In the genomic region with DNA sequence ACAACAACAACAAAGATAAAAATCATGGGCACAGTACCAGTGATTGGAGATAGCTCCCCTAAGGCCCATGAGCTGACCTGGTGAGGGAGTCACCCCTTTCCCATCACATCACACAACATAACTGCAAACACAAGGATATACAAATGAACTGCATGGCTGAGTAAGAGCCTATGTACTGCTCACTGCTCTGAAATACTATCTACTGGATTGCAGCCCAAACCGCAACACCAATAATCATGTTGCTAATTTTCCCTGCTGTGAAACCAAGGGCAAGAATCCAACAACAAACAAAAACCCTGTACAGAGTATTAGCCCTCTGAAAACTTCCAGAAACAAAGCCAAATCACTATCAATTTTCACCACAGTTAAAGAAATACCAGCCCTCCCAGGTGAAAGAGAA, we compare ENCODE assay signal across 21 cellular contexts.
A peak's percentile ranks its signal among the peaks of the same experiment; 100 is the strongest.
DNase-seq lines count a peak whose midpoint lies in the region; ATAC-seq and TF ChIP-seq lines count a peak whose summit lies in the region.
"Had no signal": no experiment of that assay in that cellular context is flagged by ENCODE, and none has a peak within 500 bp of the region (broad histone marks: within the 10 kb centered on the region; RNA-seq: fewer than 3 reads in every experiment).

No MANE protein-coding gene starts in this region.

- no peaks in the 10 kb centered on the region for H3K9me2 ChIP-seq in hepatocyte (replicated peaks; ENCODE audit: insufficient read depth)

- H4K20me1 ChIP-seq in neural progenitor cell (ENCODE audit: low read depth) (no peaks in the 10 kb centered on the region), hepatocyte (ENCODE audit: insufficient read depth, poor library complexity, severe bottlenecking) (no peaks in the 10 kb centered on the region)

- peaks cover 32% of the 10 kb centered on the region for H3K4me1 Mint-ChIP-seq in brain
- H3K4me1 Mint-ChIP-seq in neural progenitor cell, result peaks cover 12% of the 10 kb centered on the region
- H3K4me1 Mint-ChIP-seq: central memory CD8-positive, alpha-beta T cell; immature natural killer cell had no signal

- no peak overlapping the region for H3K9ac ChIP-seq in neural progenitor cell

- peak; percentile 46 for DNase-seq in EH (ENCODE audit: low read depth)
- DNase-seq in NCI-H446 (lab: John Stamatoyannopoulos, UW), result peak; percentile 1 to 2
- no peak for DNase-seq in neural progenitor cell (ENCODE audit: low spot score)
- no peak for DNase-seq in hepatocyte (ENCODE audit: low spot score)
- no peak for DNase-seq in NCI-H510A treated with DMSO at 0.1 percent for 48 hours (lab: John Stamatoyannopoulos, UW)
- DNase-seq: activated CD4-positive, alpha-beta T cell treated with anti-CD3 and anti-CD28 coated beads for 1 hour; activated CD8-positive, alpha-beta memory T cell treated with anti-CD3 and anti-CD28 coated beads, Interleukin-2, amount 50 U/mL, for 4 hours; activated naive CD4-positive, alpha-beta T cell treated with anti-CD3 and anti-CD28 coated beads, Interleukin-2, amount 50 U/mL, for 16 hours; DMS79; immature natural killer cell; Karpas-422; NCI-H2029; SHP77; stimulated activated CD8-positive, alpha-beta memory T cell treated with anti-CD3 and anti-CD28 coated beads, Interleukin-4, amount 100 ng/mL, for 48 hours had no signal

- H3K27ac ChIP-seq in neural progenitor cell, result no peak overlapping the region
- no peak overlapping the region for H3K27ac ChIP-seq in hepatocyte
- H3K27ac ChIP-seq: HL-60, right atrium auricular region had no signal

- TF ChIP-seq CTCF in brain (conservative IDR thresholded peaks at IDR 0.05) (no peak), neural progenitor cell (IDR thresholded peaks at IDR 0.05) (no peak), hepatocyte (IDR thresholded peaks at IDR 0.05; ENCODE audit: poor library complexity) (no peak)

- no peaks in the 10 kb centered on the region for H3K36me3 ChIP-seq in neural progenitor cell
- no peaks in the 10 kb centered on the region for H3K36me3 ChIP-seq in hepatocyte (replicated peaks; ENCODE audit: insufficient read depth, low read depth)
- H3K36me3 ChIP-seq: right atrium auricular region had no signal

- H3K9me3 Mint-ChIP-seq in brain (peaks cover 0 to 4% (median 0%) of the 10 kb centered on the region in 5 experiments), neural progenitor cell (peaks cover 6% of the 10 kb centered on the region)

- H3K27me3 Mint-ChIP-seq in brain (no peaks in the 10 kb centered on the region), neural progenitor cell (ENCODE audit: insufficient read depth, low read depth) (no peaks in the 10 kb centered on the region)
- H3K27me3 Mint-ChIP-seq: central memory CD8-positive, alpha-beta T cell had no signal

- H3K27me3 ChIP-seq in neural progenitor cell, result no peaks in the 10 kb centered on the region
- no peaks in the 10 kb centered on the region for H3K27me3 ChIP-seq in hepatocyte
- H3K27me3 ChIP-seq: right atrium auricular region had no signal

- H3K9me3 ChIP-seq in neural progenitor cell (ENCODE audit: low read depth), result no peaks in the 10 kb centered on the region
- H3K9me3 ChIP-seq in hepatocyte (ENCODE audit: low read depth), result no peaks in the 10 kb centered on the region
- H3K9me3 ChIP-seq: right atrium auricular region had no signal

- no peaks in the 10 kb centered on the region for H3K4me1 ChIP-seq in neural progenitor cell
- no peaks in the 10 kb centered on the region for H3K4me1 ChIP-seq in hepatocyte (ENCODE audit: insufficient read depth)
- H3K4me1 ChIP-seq: right atrium auricular region had no signal

- H3K4me3 Mint-ChIP-seq in brain, result no peak overlapping the region
- no peak overlapping the region for H3K4me3 Mint-ChIP-seq in neural progenitor cell
- H3K4me3 Mint-ChIP-seq: central memory CD8-positive, alpha-beta T cell; immature natural killer cell; natural killer cell treated with Interleukin-12 subunit alpha and Interleukin-12 subunit beta and Interleukin-15 and Interleukin-18, amount 100 ng/mL, for 72 hours had no signal

- peak overlapping the region in 3 of 5 experiments; percentile 15 to 17 (median 17) for H3K27ac Mint-ChIP-seq in brain
- no peak overlapping the region for H3K27ac Mint-ChIP-seq in neural progenitor cell
- H3K27ac Mint-ChIP-seq: immature natural killer cell; natural killer cell treated with Interleukin-12 subunit alpha and Interleukin-12 subunit beta and Interleukin-15 and Interleukin-18, amount 100 ng/mL, for 72 hours had no signal

- no peaks in the 10 kb centered on the region for H3K36me3 Mint-ChIP-seq in brain
- no peaks in the 10 kb centered on the region for H3K36me3 Mint-ChIP-seq in neural progenitor cell
- H3K36me3 Mint-ChIP-seq: immature natural killer cell; natural killer cell treated with Interleukin-12 subunit alpha and Interleukin-12 subunit beta and Interleukin-15 and Interleukin-18, amount 100 ng/mL, for 72 hours had no signal

- no peak for ATAC-seq in GM18517 (IDR thresholded peaks at IDR 0.05; ENCODE audit: unreplicated experiment)

- H2AFZ ChIP-seq in neural progenitor cell (replicated peaks) (peak overlapping the region; percentile 29), hepatocyte (no peak overlapping the region)

- H3K4me2 ChIP-seq in neural progenitor cell (no peak overlapping the region), hepatocyte (no peak overlapping the region)

- H3F3A ChIP-seq in neural progenitor cell (ENCODE audit: low read depth), result no peaks in the 10 kb centered on the region

- whole genome bisulfite sequencing in hepatocyte (ENCODE audit: low lambda C conversion rate, missing lambda C conversion rate), result 87% methylated on average over 1 of the region's 1 CpG

- no peaks in the 10 kb centered on the region for H3K79me2 ChIP-seq in neural progenitor cell (ENCODE audit: low read depth)
- no peaks in the 10 kb centered on the region for H3K79me2 ChIP-seq in hepatocyte

- H3K4me3 ChIP-seq in neural progenitor cell, result no peak overlapping the region
- H3K4me3 ChIP-seq in hepatocyte, result no peak overlapping the region
- H3K4me3 ChIP-seq: lung, right atrium auricular region had no signal

Comparison
In these comparisons a context has a peak if more than half of its experiments do, and no peak if none do; other contexts are left out.
1. DNase-seq: peak in EH (single experiment) and NCI-H446 (2 of 2); none in neural progenitor cell (single experiment), hepatocyte (single experiment) and NCI-H510A treated with DMSO at 0.1 percent for 48 hours (single experiment).